ENCODE assay signal across 8 cellular contexts in the genomic region with DNA sequence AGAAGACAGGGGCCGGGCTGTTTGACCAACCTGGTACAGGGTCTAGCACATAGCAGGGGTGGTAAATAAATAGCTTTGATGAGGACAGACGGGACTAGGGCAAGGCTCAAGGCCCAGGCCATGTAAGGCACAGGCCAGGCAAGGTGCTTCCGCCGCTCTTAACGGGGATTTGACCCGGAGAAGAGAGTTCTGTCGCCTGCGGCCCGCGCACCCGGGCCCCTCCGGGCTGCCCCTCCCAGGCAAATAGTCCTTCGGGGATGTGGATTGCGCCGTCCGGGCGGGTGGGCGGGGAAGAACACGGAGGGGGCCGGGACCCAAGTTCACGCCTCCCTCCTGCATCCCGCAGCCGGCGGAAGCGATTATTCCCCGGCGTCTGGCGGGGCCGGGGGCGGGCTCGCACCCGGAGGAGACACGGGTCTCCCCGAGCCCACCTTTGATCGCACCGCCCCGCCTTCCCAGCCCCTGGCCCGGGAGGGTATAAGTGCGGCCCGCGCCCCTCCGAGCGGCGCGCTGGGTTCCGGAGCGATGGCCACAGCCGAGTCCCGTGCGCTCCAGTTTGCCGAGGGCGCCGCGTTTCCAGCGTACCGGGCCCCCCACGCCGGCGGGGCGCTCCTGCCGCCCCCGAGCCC. TPM values are rescaled to one million over a fixed set of nuclear protein-coding genes. Genes with fewer than 3 reads are reported as not detected.
DNase-seq lines count a peak whose midpoint lies in the region; ATAC-seq and TF ChIP-seq lines count a peak whose summit lies in the region.

MIXL1 (plus strand) TSS at position 508 of the 629 bp plus-strand sequence; CDS start at position 526, 18 bp downstream.

- no peak within 1 kb of the TSS for H3K23ac ChIP-seq in trophoblast cell (ENCODE audit: low read length)

- H3K4ac ChIP-seq in trophoblast cell (ENCODE audit: low read depth, low read length), result peak within 1 kb of the TSS; percentile 8

- H3K18ac ChIP-seq in trophoblast cell (ENCODE audit: low read length), result peak within 1 kb of the TSS; percentile 46

- no peak within 1 kb of the TSS for H2BK5ac ChIP-seq in trophoblast cell (ENCODE audit: low read depth, low read length, poor library complexity)

- peak within 1 kb of the TSS; percentile 55 for H2BK120ac ChIP-seq in trophoblast cell (ENCODE audit: insufficient read depth, low read length, poor library complexity)

- H3K27ac ChIP-seq in esophagus (ENCODE audit: low read depth in 2 of 2, low read length in 1 of 2) (no peak within 1 kb of the TSS), trophoblast cell (ENCODE audit: low read depth, low read length) (no peak within 1 kb of the TSS), substantia nigra (ENCODE audit: low read depth, low read length, poor library complexity, severe bottlenecking) (no peak within 1 kb of the TSS)

- H3K27me3 ChIP-seq in esophagus (ENCODE audit: control insufficient read depth in 1 of 2, insufficient read depth in 2 of 2, low read length in 2 of 2) (peaks cover 0 to 3% of the 10 kb centered on the region in 2 donors), trophoblast cell (ENCODE audit: insufficient read depth, low read length) (no peaks in the 10 kb centered on the region)

- peak within 1 kb of the TSS; percentile 41 for H3K14ac ChIP-seq in trophoblast cell (ENCODE audit: low read length)

- H3K79me2 ChIP-seq in trophoblast cell (ENCODE audit: control insufficient read depth, insufficient read depth, low read length, poor library complexity), result no peaks in the 10 kb centered on the region

- no peak for TF ChIP-seq CTCF in GM13976 (IDR thresholded peaks at IDR 0.05; ENCODE audit: borderline replicate concordance, control extremely low read depth, extremely low read depth, insufficient read depth, missing control alignments)

- no peaks in the 10 kb centered on the region for H3K9me3 ChIP-seq in esophagus (ENCODE audit: control insufficient read depth in 2 of 2, insufficient read depth in 1 of 2, low read depth in 1 of 2, low read length in 1 of 2)
- no peaks in the 10 kb centered on the region for H3K9me3 ChIP-seq in trophoblast cell (ENCODE audit: insufficient read depth, low read depth, low read length)

- 6 to 13% methylated on average over 32 to 62 of the region's 62 CpGs for WGBS in esophagus, 2 donors
- no CpG with 5 or more reads among the region's 62 CpGs for WGBS in trophoblast cell (ENCODE audit: extremely low coverage, insufficient coverage, insufficient read length)

- peaks cover 5% of the 10 kb centered on the region for H3K79me1 ChIP-seq in trophoblast cell (ENCODE audit: low read length)

- H2AFZ ChIP-seq in trophoblast cell (ENCODE audit: insufficient read depth, low read length, poor library complexity), result peak within 1 kb of the TSS; percentile 80

- no peak within 1 kb of the TSS for H3K9ac ChIP-seq in trophoblast cell (ENCODE audit: low read length)

- no peak within 1 kb of the TSS for H2AK5ac ChIP-seq in trophoblast cell (ENCODE audit: low read length)

- peak within 1 kb of the TSS; percentile 10 for H4K91ac ChIP-seq in trophoblast cell (ENCODE audit: low read depth, low read length)

- in situ Hi-C loops in GM13976 (cut with MboI; ENCODE audit: low sequenced_read_pairs, unreplicated experiment), result no loop called here

- peak within 1 kb of the TSS; percentile 84 for H3K4me2 ChIP-seq in trophoblast cell (ENCODE audit: low read length)

- H3K4me1 ChIP-seq in esophagus (ENCODE audit: control insufficient read depth in 2 of 2, insufficient read depth in 2 of 2, low read length in 1 of 2), result peaks cover 3 to 8% of the 10 kb centered on the region in 2 donors
- peaks cover 0 to 5% of the 10 kb centered on the region in 2 experiments for H3K4me1 ChIP-seq in trophoblast cell (ENCODE audit: control insufficient read depth in 1 of 2, insufficient read depth in 2 of 2, low read length in 2 of 2)

- no peaks in the 10 kb centered on the region for H3K36me3 ChIP-seq in esophagus (ENCODE audit: control insufficient read depth in 2 of 2, insufficient read depth in 2 of 2, low read length in 1 of 2)
- no peaks in the 10 kb centered on the region for H3K36me3 ChIP-seq in trophoblast cell (ENCODE audit: control insufficient read depth in 1 of 2, insufficient read depth in 2 of 2, low read length in 2 of 2)

- DNase-seq in GM13976 (ENCODE audit: low spot score) (peak; percentile 47), NCI-H2227 (lab: John Stamatoyannopoulos, UW; ENCODE audit: unreplicated experiment) (peak; percentile 50), trophoblast cell (peak in 1 of 2 donors; percentile 8), NCI-H2196 (lab: John Stamatoyannopoulos, UW; ENCODE audit: unreplicated experiment) (no peak), substantia nigra (lab: John Stamatoyannopoulos, UW) (no peak), LoVo (ENCODE audit: low spot score) (no peak)

- ATAC-seq in GM21576 (IDR thresholded peaks at IDR 0.05; ENCODE audit: unreplicated experiment), result peak; percentile 19

- peak within 1 kb of the TSS; percentile 51 for H4K8ac ChIP-seq in trophoblast cell (ENCODE audit: low read depth, low read length)

- H3K4me3 ChIP-seq in esophagus (ENCODE audit: low read depth in 1 of 2, low read length in 2 of 2) (peak within 1 kb of the TSS; percentile 45 to 52), trophoblast cell (ENCODE audit: low read depth, low read length) (peak within 1 kb of the TSS; percentile 78)

- H2BK12ac ChIP-seq in trophoblast cell (ENCODE audit: low read length), result peak within 1 kb of the TSS; percentile 51

- H4K12ac ChIP-seq in trophoblast cell (ENCODE audit: low read depth, low read length), result no peak within 1 kb of the TSS

RNA-seq across cellular contexts. Expression of gene MIXL1, which starts in this region (rescaled TPM):
- polyA plus RNA-seq in esophagus, result not detected
- polyA plus RNA-seq in trophoblast cell (2013), result 2.0 and 2.1 TPM in 2 replicates

Comparison
In these comparisons a context has a peak if more than half of its experiments do, and no peak if none do; other contexts are left out.
1. DNase-seq: peak in GM13976 (single experiment) and NCI-H2227 (single experiment); none in NCI-H2196 (single experiment), substantia nigra (0 of 49) and LoVo (single experiment).